9 cellular contexts compared by ENCODE assay signal in genomic region chr13:29507356-29507755, GRCh38.
DNase-seq lines count a peak whose midpoint lies in the region; ATAC-seq and TF ChIP-seq lines count a peak whose summit lies in the region.
"Had no signal": no experiment of that assay in that cellular context is flagged by ENCODE, and none has a peak within 500 bp of the region (broad histone marks: within the 10 kb centered on the region; RNA-seq: fewer than 3 reads in every experiment).

No MANE protein-coding gene starts in this region.

- H3K27me3 ChIP-seq in thyroid gland (no peaks in the 10 kb centered on the region), smooth muscle cell (ENCODE audit: low read depth) (no peaks in the 10 kb centered on the region)

- H2AFZ ChIP-seq in smooth muscle cell (ENCODE audit: low read depth) = no peak overlapping the region
- H2AFZ ChIP-seq: hepatocyte had no signal

- H3K4me3 ChIP-seq in fibroblast of mammary gland (ENCODE audit: control insufficient read depth, low read depth, low read length) (no peak overlapping the region), thyroid gland (replicated peaks in 1 of 3) (no peak overlapping the region), smooth muscle cell (no peak overlapping the region)
- H3K4me3 ChIP-seq: hepatocyte had no signal

- intact Hi-C loops in thyroid gland (cut with DNase I) = loop anchor here (10.0 kb wide), 1 partner anchor 207 kb away; no protein-coding TSS in a partner anchor

- H3K36me3 ChIP-seq in thyroid gland (no peaks in the 10 kb centered on the region), smooth muscle cell (ENCODE audit: low read depth) (no peaks in the 10 kb centered on the region)

- H3K9me3 ChIP-seq in thyroid gland (no peaks in the 10 kb centered on the region), smooth muscle cell (replicated peaks; ENCODE audit: low read depth) (no peaks in the 10 kb centered on the region)

- peaks cover 4% of the 10 kb centered on the region for H4K20me1 ChIP-seq in smooth muscle cell (ENCODE audit: low read depth)

- TF ChIP-seq CTCF in fibroblast of mammary gland (conservative IDR thresholded peaks at IDR 0.05; ENCODE audit: control insufficient read depth, insufficient read depth, low read depth, low read length) = no peak
- TF ChIP-seq CTCF in thyroid gland (IDR thresholded peaks at IDR 0.05) = no peak
- TF ChIP-seq CTCF in smooth muscle cell (IDR thresholded peaks at IDR 0.05; ENCODE audit: borderline replicate concordance, insufficient read depth, poor library complexity, severe bottlenecking) = no peak

- DNase-seq in NCI-H748 (lab: John Stamatoyannopoulos, UW; ENCODE audit: unreplicated experiment) = peak; percentile 76
- DNase-seq in NCI-H748 treated with DMSO at 0.1 percent for 48 hours (lab: John Stamatoyannopoulos, UW) = no peak
- DNase-seq in NCI-H2227 treated with DMSO at 0.1 percent for 48 hours (lab: John Stamatoyannopoulos, UW) = peak; percentile 3
- peak; percentile 26 for DNase-seq in fibroblast of mammary gland (ENCODE audit: low read depth)
- peak; percentile 72 to 73 for DNase-seq in thyroid gland
- no peak for DNase-seq in stimulated activated CD4-positive, alpha-beta T cell treated with anti-CD3 and anti-CD28 coated beads, Interleukin-2, amount 100 ng/mL, for 48 hours
- no peak for DNase-seq in smooth muscle cell (lab: John Stamatoyannopoulos, UW; ENCODE audit: unreplicated experiment)

- 48 to 55% methylated on average over 13 to 14 of the region's 14 CpGs for WGBS in thyroid gland, 2 donors
- 89% methylated on average over 14 of the region's 14 CpGs for WGBS in smooth muscle cell (ENCODE audit: low lambda C conversion rate)

- no peak overlapping the region for H3K9ac ChIP-seq in smooth muscle cell (ENCODE audit: low read depth)

- TF ChIP-seq POLR2A in thyroid gland (IDR thresholded peaks at IDR 0.05) = no peak

- H3K4me2 ChIP-seq in smooth muscle cell = no peak overlapping the region
- H3K4me2 ChIP-seq: hepatocyte had no signal

- no peaks in the 10 kb centered on the region for H3F3A ChIP-seq in smooth muscle cell (ENCODE audit: low read depth)

- H3K4me1 ChIP-seq in thyroid gland (peaks cover 4 to 6% of the 10 kb centered on the region in 2 donors), smooth muscle cell (ENCODE audit: low read depth) (no peaks in the 10 kb centered on the region)

- ATAC-seq in GM19452 (IDR thresholded peaks at IDR 0.05; ENCODE audit: unreplicated experiment) = no peak

- no peak overlapping the region for H3K27ac ChIP-seq in thyroid gland
- no peak overlapping the region for H3K27ac ChIP-seq in smooth muscle cell (ENCODE audit: low read depth)
- H3K27ac ChIP-seq: hepatocyte had no signal

- H3K79me2 ChIP-seq in smooth muscle cell (ENCODE audit: low read depth) = no peaks in the 10 kb centered on the region
- H3K79me2 ChIP-seq: hepatocyte had no signal

Comparison
In these comparisons a context has a peak if more than half of its experiments do, and no peak if none do; other contexts are left out.
1. DNase-seq: peak in NCI-H748 (single experiment), NCI-H2227 treated with DMSO at 0.1 percent for 48 hours (single experiment), fibroblast of mammary gland (single experiment) and thyroid gland (2 of 2); none in NCI-H748 treated with DMSO at 0.1 percent for 48 hours (single experiment), stimulated activated CD4-positive, alpha-beta T cell treated with anti-CD3 and anti-CD28 coated beads, Interleukin-2, amount 100 ng/mL, for 48 hours (0 of 2) and smooth muscle cell (single experiment).